1 cellular context compared by ENCODE assay signal in genomic region chr12:119148049-119148448, GRCh38.
TF ChIP-seq lines count a peak whose summit lies in the region.

No MANE protein-coding gene starts in this region.

TF ChIP-seq in H1, 55 proteins besides CTCF, POLR2A, EP300 and RAD21 (continued from another document):
- no peak for TF ChIP-seq USF2 (IDR thresholded peaks at IDR 0.05; ENCODE audit: low read length)
